Comparison of ENCODE assay signal across 1 cellular context in the genomic region with DNA sequence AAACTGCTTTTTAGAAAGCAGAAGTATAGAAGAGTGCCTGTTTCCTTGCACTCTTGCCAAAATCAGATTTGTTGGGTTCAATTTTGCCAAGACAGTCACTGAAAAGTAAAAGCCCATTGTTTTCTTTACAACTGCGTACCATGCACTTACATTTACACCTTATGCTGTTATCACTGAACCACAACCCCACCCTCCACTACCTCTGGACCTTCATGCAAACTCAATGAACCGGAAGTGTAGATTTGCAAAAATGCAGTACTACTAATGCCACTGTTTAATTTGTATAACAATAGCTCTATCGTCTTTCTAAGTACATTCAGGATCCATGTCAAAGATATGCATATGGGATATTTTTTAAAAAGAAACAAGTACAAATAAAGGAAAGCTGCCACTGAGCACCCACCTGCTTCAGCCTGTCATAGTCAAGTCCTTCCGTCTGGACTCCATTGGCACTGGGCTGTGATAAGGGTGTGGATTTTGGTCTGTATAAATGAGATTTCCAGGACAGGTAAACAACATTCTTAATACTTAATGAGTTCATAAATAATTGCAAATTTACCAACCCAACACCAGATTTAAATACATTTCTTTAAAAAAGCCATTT.
TF ChIP-seq lines count a peak whose summit lies in the region.

No MANE protein-coding gene starts in this region.

TF ChIP-seq in WTC11, 78 proteins besides CTCF, POLR2A, EP300 and RAD21 (continued from another document):
- TF ChIP-seq, protein P1, sequence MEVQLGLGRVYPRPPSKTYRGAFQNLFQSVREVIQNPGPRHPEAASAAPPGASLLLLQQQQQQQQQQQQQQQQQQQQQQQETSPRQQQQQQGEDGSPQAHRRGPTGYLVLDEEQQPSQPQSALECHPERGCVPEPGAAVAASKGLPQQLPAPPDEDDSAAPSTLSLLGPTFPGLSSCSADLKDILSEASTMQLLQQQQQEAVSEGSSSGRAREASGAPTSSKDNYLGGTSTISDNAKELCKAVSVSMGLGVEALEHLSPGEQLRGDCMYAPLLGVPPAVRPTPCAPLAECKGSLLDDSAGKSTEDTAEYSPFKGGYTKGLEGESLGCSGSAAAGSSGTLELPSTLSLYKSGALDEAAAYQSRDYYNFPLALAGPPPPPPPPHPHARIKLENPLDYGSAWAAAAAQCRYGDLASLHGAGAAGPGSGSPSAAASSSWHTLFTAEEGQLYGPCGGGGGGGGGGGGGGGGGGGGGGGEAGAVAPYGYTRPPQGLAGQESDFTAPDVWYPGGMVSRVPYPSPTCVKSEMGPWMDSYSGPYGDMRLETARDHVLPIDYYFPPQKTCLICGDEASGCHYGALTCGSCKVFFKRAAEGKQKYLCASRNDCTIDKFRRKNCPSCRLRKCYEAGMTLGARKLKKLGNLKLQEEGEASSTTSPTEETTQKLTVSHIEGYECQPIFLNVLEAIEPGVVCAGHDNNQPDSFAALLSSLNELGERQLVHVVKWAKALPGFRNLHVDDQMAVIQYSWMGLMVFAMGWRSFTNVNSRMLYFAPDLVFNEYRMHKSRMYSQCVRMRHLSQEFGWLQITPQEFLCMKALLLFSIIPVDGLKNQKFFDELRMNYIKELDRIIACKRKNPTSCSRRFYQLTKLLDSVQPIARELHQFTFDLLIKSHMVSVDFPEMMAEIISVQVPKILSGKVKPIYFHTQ (CRISPR knock-in tag; IDR thresholded peaks at IDR 0.05): no peak
- TF ChIP-seq ESRRA (CRISPR knock-in tag; IDR thresholded peaks at IDR 0.05; ENCODE audit: borderline replicate concordance) (no peak), EMX1 (CRISPR knock-in tag; IDR thresholded peaks at IDR 0.05) (no peak)
- TF ChIP-seq, protein P2, sequence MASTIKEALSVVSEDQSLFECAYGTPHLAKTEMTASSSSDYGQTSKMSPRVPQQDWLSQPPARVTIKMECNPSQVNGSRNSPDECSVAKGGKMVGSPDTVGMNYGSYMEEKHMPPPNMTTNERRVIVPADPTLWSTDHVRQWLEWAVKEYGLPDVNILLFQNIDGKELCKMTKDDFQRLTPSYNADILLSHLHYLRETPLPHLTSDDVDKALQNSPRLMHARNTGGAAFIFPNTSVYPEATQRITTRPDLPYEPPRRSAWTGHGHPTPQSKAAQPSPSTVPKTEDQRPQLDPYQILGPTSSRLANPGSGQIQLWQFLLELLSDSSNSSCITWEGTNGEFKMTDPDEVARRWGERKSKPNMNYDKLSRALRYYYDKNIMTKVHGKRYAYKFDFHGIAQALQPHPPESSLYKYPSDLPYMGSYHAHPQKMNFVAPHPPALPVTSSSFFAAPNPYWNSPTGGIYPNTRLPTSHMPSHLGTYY (CRISPR knock-in tag; IDR thresholded peaks at IDR 0.05): no peak
- TF ChIP-seq, protein P3, sequence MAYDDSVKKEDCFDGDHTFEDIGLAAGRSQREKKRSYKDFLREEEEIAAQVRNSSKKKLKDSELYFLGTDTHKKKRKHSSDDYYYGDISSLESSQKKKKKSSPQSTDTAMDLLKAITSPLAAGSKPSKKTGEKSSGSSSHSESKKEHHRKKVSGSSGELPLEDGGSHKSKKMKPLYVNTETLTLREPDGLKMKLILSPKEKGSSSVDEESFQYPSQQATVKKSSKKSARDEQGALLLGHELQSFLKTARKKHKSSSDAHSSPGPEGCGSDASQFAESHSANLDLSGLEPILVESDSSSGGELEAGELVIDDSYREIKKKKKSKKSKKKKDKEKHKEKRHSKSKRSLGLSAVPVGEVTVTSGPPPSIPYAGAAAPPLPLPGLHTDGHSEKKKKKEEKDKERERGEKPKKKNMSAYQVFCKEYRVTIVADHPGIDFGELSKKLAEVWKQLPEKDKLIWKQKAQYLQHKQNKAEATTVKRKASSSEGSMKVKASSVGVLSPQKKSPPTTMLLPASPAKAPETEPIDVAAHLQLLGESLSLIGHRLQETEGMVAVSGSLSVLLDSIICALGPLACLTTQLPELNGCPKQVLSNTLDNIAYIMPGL (CRISPR knock-in tag; IDR thresholded peaks at IDR 0.05): no peak
